8 cellular contexts compared by ENCODE assay signal in the genomic region with DNA sequence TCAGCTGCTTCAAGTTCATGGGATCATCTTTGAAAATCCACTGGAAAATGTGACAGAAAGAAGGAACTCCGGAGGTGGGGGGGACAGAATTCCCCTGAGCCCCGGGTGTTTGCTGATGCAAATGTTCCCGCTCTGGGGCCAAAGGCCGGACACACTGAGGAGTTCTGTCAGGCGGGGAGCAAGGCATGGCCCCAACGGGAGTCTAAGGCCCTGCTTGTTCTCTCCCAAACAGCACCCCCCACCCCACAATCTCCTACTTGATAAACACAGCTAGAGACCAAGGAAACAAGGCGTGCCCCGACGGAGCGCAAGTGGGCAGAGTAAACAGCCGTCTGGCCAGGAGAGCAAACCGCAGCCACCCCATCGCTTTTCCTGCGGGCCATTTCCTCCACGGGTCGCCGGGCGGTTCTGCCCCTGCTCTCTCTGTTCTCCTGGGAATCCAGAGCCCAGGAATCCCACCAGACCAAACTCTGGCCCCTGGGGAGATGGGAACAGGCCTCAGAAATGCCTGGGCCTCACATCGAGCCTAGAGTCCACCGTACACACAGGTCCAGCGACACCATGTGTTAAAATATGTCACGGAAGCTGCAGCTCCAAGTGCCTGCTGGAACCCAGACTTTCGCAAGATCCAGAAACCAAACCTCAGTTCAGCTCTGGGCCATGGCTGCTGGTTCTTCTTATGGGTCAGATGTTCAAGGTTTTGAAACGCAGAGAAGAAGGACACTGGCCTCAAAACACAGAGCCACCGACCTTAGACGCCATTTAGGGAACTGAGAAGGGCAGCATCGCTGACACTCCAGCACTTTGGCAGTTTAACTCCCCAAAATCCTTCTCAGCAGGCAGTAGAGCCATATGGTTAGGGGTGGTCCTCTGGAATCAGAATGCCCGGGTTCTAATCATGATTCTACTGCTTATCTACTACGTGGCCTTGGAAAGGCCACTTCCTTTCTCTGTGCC.
A peak's percentile ranks its signal among the peaks of the same experiment; 100 is the strongest.
DNase-seq lines count a peak whose midpoint lies in the region; ATAC-seq, FAIRE-seq and TF ChIP-seq lines count a peak whose summit lies in the region.

No MANE protein-coding gene starts in this region.

- peaks cover 0 to 25% of the 10 kb centered on the region in 2 donors for H3K4me1 ChIP-seq in right atrium auricular region

- no peak for ATAC-seq in activated T-helper 17 cell treated with anti-CD3 and anti-CD28 coated beads, Interleukin-2, amount 50 U/mL, for 72 hours (replicated peaks)
- no peak for ATAC-seq in GM18907 (IDR thresholded peaks at IDR 0.05; ENCODE audit: unreplicated experiment)

- peaks cover 33% of the 10 kb centered on the region for H3K4me1 Mint-ChIP-seq in activated T-helper 17 cell treated with anti-CD3 and anti-CD28 coated beads, Interleukin-2, amount 50 U/mL, for 72 hours
- no peaks in the 10 kb centered on the region for H3K4me1 Mint-ChIP-seq in mesothelial cell of epicardium

- H3K9me3 ChIP-seq in right atrium auricular region: no peaks in the 10 kb centered on the region

- no peak overlapping the region for H3K4me3 Mint-ChIP-seq in activated T-helper 17 cell treated with anti-CD3 and anti-CD28 coated beads, Interleukin-2, amount 50 U/mL, for 72 hours
- no peak overlapping the region for H3K4me3 Mint-ChIP-seq in mesothelial cell of epicardium

- no peaks in the 10 kb centered on the region for H3K27me3 ChIP-seq in right atrium auricular region

- TF ChIP-seq POLR2A in GM12891 (IDR thresholded peaks at IDR 0.05; ENCODE audit: low read depth, low read length): no peak

- no peak for FAIRE-seq in GM12891 (lab: Jason Lieb, UNC)

- H3K36me3 ChIP-seq in right atrium auricular region: no peaks in the 10 kb centered on the region

- peaks cover 87% of the 10 kb centered on the region for H3K36me3 Mint-ChIP-seq in activated T-helper 17 cell treated with anti-CD3 and anti-CD28 coated beads, Interleukin-2, amount 50 U/mL, for 72 hours (ENCODE audit: low read depth)
- no peaks in the 10 kb centered on the region for H3K36me3 Mint-ChIP-seq in mesothelial cell of epicardium

- TF ChIP-seq CTCF in right atrium auricular region (IDR thresholded peaks at IDR 0.05) (no peak), mesothelial cell of epicardium (IDR thresholded peaks at IDR 0.05; ENCODE audit: unreplicated experiment) (no peak)

- H3K27ac Mint-ChIP-seq in activated T-helper 17 cell treated with anti-CD3 and anti-CD28 coated beads, Interleukin-2, amount 50 U/mL, for 72 hours: peak overlapping the region; percentile 74
- no peak overlapping the region for H3K27ac Mint-ChIP-seq in mesothelial cell of epicardium

- peak overlapping the region; percentile 36 to 64 for H3K27ac ChIP-seq in right atrium auricular region
- peak overlapping the region in 20 of 21 experiments; percentile 18 to 86 (median 72) for H3K27ac ChIP-seq in skin epidermis

- no peaks in the 10 kb centered on the region for H3K27me3 Mint-ChIP-seq in activated T-helper 17 cell treated with anti-CD3 and anti-CD28 coated beads, Interleukin-2, amount 50 U/mL, for 72 hours
- H3K27me3 Mint-ChIP-seq in mesothelial cell of epicardium (ENCODE audit: low read depth): peaks cover 4% of the 10 kb centered on the region

- H3K9me3 Mint-ChIP-seq in activated T-helper 17 cell treated with anti-CD3 and anti-CD28 coated beads, Interleukin-2, amount 50 U/mL, for 72 hours: no peaks in the 10 kb centered on the region
- H3K9me3 Mint-ChIP-seq in mesothelial cell of epicardium: no peaks in the 10 kb centered on the region

- DNase-seq in GM12891 (ENCODE audit: insufficient read length, low spot score) (no peak), right atrium auricular region (ENCODE audit: low spot score) (peak; percentile 64), ureter (ENCODE audit: low spot score) (no peak), NCI-H187 (lab: John Stamatoyannopoulos, UW) (no peak), mesothelial cell of epicardium (ENCODE audit: low spot score in 2 of 2, unreplicated experiment in 2 of 2) (no peak)

- H3K4me3 ChIP-seq in right atrium auricular region (no peak overlapping the region), skin epidermis (no peak overlapping the region)

TF ChIP-seq in GM12891, 5 proteins besides CTCF, POLR2A, EP300 and RAD21:
- TF ChIP-seq SPI1 (IDR thresholded peaks at IDR 0.05; ENCODE audit: low read depth, low read length) (peak; percentile 71), PAX5 (IDR thresholded peaks at IDR 0.05; ENCODE audit: insufficient read depth, low read length, severe bottlenecking) (no peak), POLR2AphosphoS5 (IDR thresholded peaks at IDR 0.05; ENCODE audit: low read depth, low read length) (no peak), TAF1 (IDR thresholded peaks at IDR 0.05; ENCODE audit: low read depth, low read length) (0 out of 2 replicates have a peak, but pooled peaks have one; percentile 19), POU2F2 (IDR thresholded peaks at IDR 0.05; ENCODE audit: low read depth, low read length) (no peak)
TF ChIP-seq in GM12891: peak in this region for 2.
